Comparison of ENCODE assay signal across 22 cellular contexts in the genomic region with DNA sequence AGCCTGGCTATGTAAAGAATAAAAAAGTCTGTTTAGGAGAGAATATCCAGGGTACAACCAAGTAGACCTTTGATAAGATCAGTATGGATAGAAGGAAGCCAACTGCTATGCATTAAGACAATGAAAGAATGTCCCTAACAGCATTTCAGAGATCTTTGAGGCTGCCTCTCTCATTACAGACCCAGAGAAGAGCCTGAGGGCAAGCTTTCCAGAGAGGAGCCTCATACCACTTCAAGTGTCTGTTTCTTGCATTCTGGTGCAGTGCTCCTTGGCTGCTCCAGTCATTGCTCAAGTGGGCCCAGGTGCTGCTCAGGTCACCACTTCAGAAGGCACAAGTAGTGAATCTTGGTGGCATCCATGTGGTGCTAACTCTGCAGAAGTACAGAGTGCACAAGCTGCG.
"Had no signal": no experiment of that assay in that cellular context is flagged by ENCODE, and none has a peak within 500 bp of the region (broad histone marks: within the 10 kb centered on the region; RNA-seq: fewer than 3 reads in every experiment).

No MANE protein-coding gene starts in this region.

- DNase-seq: hippocampal formation; kidney; left colon; left lung; midbrain; mucosa of descending colon; naive thymus-derived CD4-positive, alpha-beta T cell; ovary; posterior cingulate gyrus; retina; right cardiac atrium; stimulated activated CD4-positive, alpha-beta T cell treated with anti-CD3 and anti-CD28 coated beads, Interleukin-4, amount 100 ng/mL, for 24 hours; stimulated activated naive CD4-positive, alpha-beta T cell; tibial artery; uterus had no signal

- ATAC-seq: left colon; left lung; mucosa of descending colon; naive thymus-derived CD4-positive, alpha-beta T cell; right cardiac atrium; sciatic nerve; stimulated activated effector memory CD8-positive, alpha-beta T cell treated with anti-CD3 and anti-CD28 coated beads, Interleukin-12 subunit alpha, Interleukin-12 subunit beta, amount 100 ng/mL, for 72 hours had no signal

- H3K27me3 ChIP-seq: left lung, ovary, suprapubic skin, tibial artery, uterus had no signal

- H3K9me3 ChIP-seq: mucosa of descending colon, ovary, prostate gland, suprapubic skin, thoracic aorta had no signal

- H3K4me3 ChIP-seq: left lung, lung, mucosa of descending colon, ovary, prostate gland, skin epidermis, suprapubic skin, thoracic aorta, tibial artery, uterus had no signal

- H3K36me3 ChIP-seq: left lung, ovary, prostate gland, suprapubic skin, thoracic aorta, tibial artery, uterus had no signal

- H3K4me1 ChIP-seq: left lung, prostate gland, suprapubic skin, tibial artery, uterus had no signal

- H3K27ac ChIP-seq: left lung, ovary, prostate gland, skin epidermis, suprapubic skin, thoracic aorta, tibial artery, uterus had no signal
